Comparison of ENCODE assay signal across 24 cellular contexts in the genomic region with DNA sequence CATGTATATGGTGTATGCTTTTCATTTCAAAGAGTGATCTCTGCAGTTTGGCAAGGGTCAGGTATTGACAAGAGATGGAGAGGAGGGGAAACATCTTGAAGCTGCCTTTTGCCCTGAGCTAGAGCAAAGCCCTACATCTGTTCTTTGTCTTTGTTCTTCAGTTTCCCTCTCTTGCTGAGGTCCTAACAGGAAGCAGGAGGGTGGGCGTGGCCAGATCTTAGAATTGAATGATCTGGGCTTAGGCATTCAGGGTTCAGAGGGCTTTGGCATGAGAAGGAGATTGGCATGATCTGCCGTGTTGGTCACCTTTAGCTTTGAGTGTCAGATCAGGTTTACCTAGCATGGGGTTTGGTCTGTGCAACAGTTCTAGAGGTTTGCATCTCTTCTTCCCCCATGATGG. TPM values are rescaled to one million over a fixed set of nuclear protein-coding genes. Genes with fewer than 3 reads are reported as not detected.
"Had no signal": no experiment of that assay in that cellular context is flagged by ENCODE, and none has a peak within 500 bp of the region (broad histone marks: within the 10 kb centered on the region; RNA-seq: fewer than 3 reads in every experiment).

No MANE protein-coding gene starts in this region.

- H3K4me1 ChIP-seq: prostate gland had no signal

- H3K9me3 ChIP-seq: prostate gland, right atrium auricular region, suprapubic skin, tibial nerve, vagina had no signal

- H3K4me3 ChIP-seq: hepatocyte, prostate gland, right atrium auricular region, suprapubic skin, tibial nerve, vagina had no signal

- DNase-seq: activated CD4-positive, alpha-beta T cell treated with anti-CD3 and anti-CD28 coated beads, Interleukin-2, amount 10 ng/mL, durations not matched to agents 24 days and 14 days; activated CD8-positive, alpha-beta T cell treated with anti-CD3 and anti-CD28 coated beads, Interleukin-2, amount 10 ng/mL, durations not matched to agents 7 days and 5 days; activated T-cell treated with anti-CD3 and anti-CD28 coated beads, Interleukin-2, amount 50 U/mL, for 1 hour; aorta; caudate nucleus; effector memory CD4-positive, alpha-beta T cell; foreskin melanocyte; immature natural killer cell; left ventricle myocardium superior; mammary epithelial cell; stimulated activated CD4-positive, alpha-beta T cell treated with anti-CD3 and anti-CD28 coated beads, Interleukin-12 subunit alpha, Interleukin-12 subunit beta, amount 100 ng/mL, for 4 hours; stimulated activated naive CD8-positive, alpha-beta T cell treated with anti-CD3 and anti-CD28 coated beads, Interleukin-15, amount 100 ng/mL, for 72 hours; T-helper 17 cell had no signal

- H3K27ac ChIP-seq: hepatocyte, prostate gland, right atrium auricular region, suprapubic skin, tibial nerve, vagina, VCaP had no signal

- H3K36me3 ChIP-seq: prostate gland, right atrium auricular region, suprapubic skin, vagina had no signal

- H3K4me2 ChIP-seq: hepatocyte had no signal

- H3K79me2 ChIP-seq: hepatocyte had no signal

- H2AFZ ChIP-seq: hepatocyte had no signal

- ATAC-seq: activated CD4-positive, CD25-positive, alpha-beta regulatory T cell treated with anti-CD3 and anti-CD28 coated beads, Interleukin-2, amount 50 U/mL, for 24 hours; activated CD8-positive, alpha-beta T cell treated with anti-CD3 and anti-CD28 coated beads, Interleukin-2, amount 10 ng/mL, durations not matched to agents 7 days and 5 days; activated naive CD4-positive, alpha-beta T cell treated with anti-CD3 and anti-CD28 coated beads, Interleukin-2, amount 50 U/mL, for 72 hours; esophagus mucosa; left ventricle myocardium superior; natural killer cell treated with Interleukin-12 subunit alpha and Interleukin-12 subunit beta and Interleukin-15 and Interleukin-18, amount 100 ng/mL, for 72 hours; stimulated activated naive CD8-positive, alpha-beta T cell treated with anti-CD3 and anti-CD28 coated beads, Interleukin-15, amount 100 ng/mL, for 72 hours; T-helper 17 cell had no signal

- H3K27me3 ChIP-seq: hepatocyte, right atrium auricular region, suprapubic skin, tibial nerve, vagina had no signal

RNA-seq across cellular contexts. Expression of a gene that starts 41.3 kb away (rescaled TPM):
- total RNA-seq: activated CD4-positive, alpha-beta T cell treated with anti-CD3 and anti-CD28 coated beads, Interleukin-2, amount 10 ng/mL, durations not matched to agents 24 days and 14 days; activated CD8-positive, alpha-beta T cell treated with anti-CD3 and anti-CD28 coated beads, Interleukin-2, amount 10 ng/mL, durations not matched to agents 7 days and 5 days; activated naive CD4-positive, alpha-beta T cell treated with anti-CD3 and anti-CD28 coated beads, Interleukin-2, amount 50 U/mL, for 72 hours; T-helper 17 cell had no signal
